Comparison of ENCODE assay signal across 22 cellular contexts in the genomic region with DNA sequence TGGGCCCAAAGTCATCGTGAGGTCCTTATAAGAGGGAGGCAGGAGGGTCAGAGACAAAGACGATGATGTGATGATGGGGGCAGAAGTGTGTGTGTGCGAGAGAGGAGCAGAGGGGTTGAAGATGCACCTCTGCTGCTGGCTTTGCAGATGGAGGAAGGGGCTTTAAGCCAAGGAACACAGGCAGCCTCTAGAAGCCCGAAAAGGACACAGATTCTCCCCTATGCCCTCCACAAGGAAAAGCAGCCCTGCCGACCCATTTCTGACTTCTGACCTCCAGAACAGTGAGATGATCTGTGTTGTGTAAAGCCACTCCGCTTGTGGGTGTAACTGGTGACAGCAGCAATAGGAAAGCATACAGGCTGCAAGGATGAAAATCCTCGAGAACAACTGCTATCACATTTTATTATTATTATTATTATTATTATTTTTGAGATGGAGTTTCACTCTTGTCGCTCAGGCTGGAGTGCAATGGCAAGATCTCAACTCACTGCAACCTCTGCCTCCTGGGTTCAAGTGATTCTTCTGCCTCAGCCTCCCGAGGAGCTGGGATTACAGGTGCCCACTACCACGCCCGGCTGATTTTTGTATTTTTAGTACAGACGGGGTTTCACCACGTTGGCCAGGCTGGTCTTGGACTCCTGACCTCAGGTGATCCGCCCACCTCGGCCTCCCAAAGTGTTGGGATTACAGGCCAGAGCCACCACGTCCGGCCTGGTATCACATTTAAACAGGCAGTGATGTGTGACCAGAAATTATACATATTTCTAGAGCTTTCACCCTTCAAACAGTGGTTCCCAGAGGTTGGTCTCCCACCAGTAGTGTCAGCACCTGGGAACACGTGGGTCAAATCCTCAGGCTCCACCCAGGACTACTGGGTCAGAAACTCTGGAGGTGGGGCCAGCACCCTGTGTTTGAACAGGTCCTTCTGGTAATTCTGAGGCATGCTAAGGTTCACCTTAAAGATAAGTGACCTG.
"Had no signal": no experiment of that assay in that cellular context is flagged by ENCODE, and none has a peak within 500 bp of the region (broad histone marks: within the 10 kb centered on the region; RNA-seq: fewer than 3 reads in every experiment).

No MANE protein-coding gene starts in this region.

- H3K27ac Mint-ChIP-seq: activated naive CD8-positive, alpha-beta T cell treated with anti-CD3 and anti-CD28 coated beads for 36 hours; memory B cell; natural killer cell treated with Interleukin-12 subunit alpha and Interleukin-12 subunit beta and Interleukin-15 and Interleukin-18, amount 100 ng/mL, for 72 hours; progenitor cell of endocrine pancreas had no signal

- H3K27me3 ChIP-seq: heart left ventricle, right lobe of liver, spleen, upper lobe of left lung had no signal

- H3K4me3 Mint-ChIP-seq: activated naive CD8-positive, alpha-beta T cell treated with anti-CD3 and anti-CD28 coated beads for 36 hours; memory B cell; natural killer cell treated with Interleukin-12 subunit alpha and Interleukin-12 subunit beta and Interleukin-15 and Interleukin-18, amount 100 ng/mL, for 72 hours had no signal

- H3K4me3 ChIP-seq: heart left ventricle, left ventricle myocardium inferior, right lobe of liver, spleen, upper lobe of left lung had no signal

- H3K9me3 Mint-ChIP-seq: activated naive CD8-positive, alpha-beta T cell treated with anti-CD3 and anti-CD28 coated beads for 36 hours; memory B cell; natural killer cell treated with Interleukin-12 subunit alpha and Interleukin-12 subunit beta and Interleukin-15 and Interleukin-18, amount 100 ng/mL, for 72 hours had no signal

- H3K36me3 ChIP-seq: heart left ventricle, left ventricle myocardium inferior, right lobe of liver, spleen, upper lobe of left lung had no signal

- H3K9me3 ChIP-seq: heart left ventricle, right lobe of liver, upper lobe of left lung had no signal

- FAIRE-seq: bronchial epithelial cell, frontal cortex had no signal

- DNase-seq: activated CD4-positive, alpha-beta T cell treated with anti-CD3 and anti-CD28 coated beads for 48 hours; activated gamma-delta T cell treated with Interleukin-2 at 50 U/mL for 16 hours; activated naive CD8-positive, alpha-beta T cell treated with anti-CD3 and anti-CD28 coated beads for 36 hours; activated T-cell treated with anti-CD3 and anti-CD28 coated beads, Interleukin-2, amount 50 U/mL, for 48 hours; effector CD4-positive, alpha-beta T cell; heart left ventricle; islet precursor cell; left ventricle myocardium inferior; occipital lobe; spleen; stimulated activated CD4-positive, alpha-beta T cell treated with anti-CD3 and anti-CD28 coated beads, Interleukin-1b, Interleukin-23, amount 100 ng/mL, for 48 hours; stimulated activated naive CD4-positive, alpha-beta T cell; SW 1271; T-helper 9 cell; upper lobe of left lung had no signal

- ATAC-seq: heart left ventricle; natural killer cell treated with Interleukin-12 subunit alpha and Interleukin-12 subunit beta and Interleukin-15 and Interleukin-18, amount 100 ng/mL, for 72 hours; right lobe of liver had no signal

- H3K36me3 Mint-ChIP-seq: activated naive CD8-positive, alpha-beta T cell treated with anti-CD3 and anti-CD28 coated beads for 36 hours; memory B cell; natural killer cell treated with Interleukin-12 subunit alpha and Interleukin-12 subunit beta and Interleukin-15 and Interleukin-18, amount 100 ng/mL, for 72 hours had no signal

- H3K27ac ChIP-seq: heart left ventricle, left ventricle myocardium inferior, right lobe of liver, spleen, upper lobe of left lung, VCaP had no signal
